Comparison of ENCODE assay signal across 20 cellular contexts in the genomic region with DNA sequence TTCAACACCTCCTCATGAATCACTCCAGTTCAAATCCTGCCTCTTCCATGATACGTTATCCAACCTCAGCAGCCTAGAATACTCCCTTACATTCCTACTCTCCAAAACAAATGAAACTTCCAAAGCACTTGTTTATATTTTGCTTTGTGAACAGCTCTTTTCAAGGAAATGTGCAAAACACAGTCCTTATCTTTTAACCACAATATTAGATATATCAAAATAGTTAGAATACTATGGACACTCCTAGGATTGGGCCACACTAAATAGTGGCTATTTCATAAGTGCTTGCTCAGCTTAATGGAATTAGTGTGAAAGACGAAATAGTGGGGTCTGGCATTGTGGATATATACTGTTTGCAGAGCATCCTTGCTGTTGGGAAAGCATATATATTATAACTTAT.
DNase-seq lines count a peak whose midpoint lies in the region; ATAC-seq, FAIRE-seq and TF ChIP-seq lines count a peak whose summit lies in the region.
"Had no signal": no experiment of that assay in that cellular context is flagged by ENCODE, and none has a peak within 500 bp of the region (broad histone marks: within the 10 kb centered on the region; RNA-seq: fewer than 3 reads in every experiment).

No MANE protein-coding gene starts in this region.

- no peak overlapping the region for H2BK12ac ChIP-seq in mesenchymal stem cell (ENCODE audit: low read length in 2 of 2)

- no peak overlapping the region for H4K91ac ChIP-seq in mesenchymal stem cell (ENCODE audit: low read length)

- no peak overlapping the region for H3K4ac ChIP-seq in mesenchymal stem cell (ENCODE audit: low read depth in 1 of 2, low read length in 2 of 2)

- H3K4me3 Mint-ChIP-seq in activated T-cell treated with anti-CD3 and anti-CD28 coated beads, Interleukin-2, amount 50 U/mL, for 72 hours = no peak overlapping the region
- H3K4me3 Mint-ChIP-seq: B cell; CD8-positive, alpha-beta T cell; HFFc6 had no signal

- H3K27ac ChIP-seq in HepG2 (ENCODE audit: extremely low read length, insufficient read depth, low read length) (no peak overlapping the region), right lobe of liver (no peak overlapping the region), K562 (ENCODE audit: extremely low read depth, low read depth, low read length) (no peak overlapping the region), mesenchymal stem cell (ENCODE audit: low read length, poor library complexity, severe bottlenecking) (no peak overlapping the region)
- H3K27ac ChIP-seq: 22Rv1; BLaER1 treated with 17β-estradiol and CSF1 and Interleukin-3, amounts not matched to agents 10 nM and 100 nM had no signal

- BruUV-seq in HepG2 (replicated peaks; lab: Mats Ljungman, UMichigan) (no TSS peak), K562 (replicated peaks; lab: Mats Ljungman, UMichigan) (no TSS peak)

- intact Hi-C loops in HepG2 (cut with micrococcal nuclease; ENCODE audit: unreplicated experiment) = loop anchor here (1.0 kb wide), 1 partner anchor 24 kb away; no protein-coding TSS in a partner anchor
- intact Hi-C loops in right lobe of liver (cut with DNase I) = no loop called here
- intact Hi-C loops in K562 (cut with micrococcal nuclease) = no loop called here

- no peak overlapping the region for H3K14ac ChIP-seq in mesenchymal stem cell (ENCODE audit: low read length in 2 of 2)

- in situ Hi-C loops in HepG2 (cut with HindIII; ENCODE audit: extremely low pct_ligation_motif_present, low pct_unique_long_range_greater_than_20kb) = no loop called here
- in situ Hi-C loops in K562 (cut with MboI) = no loop called here

- 29% methylated on average over 2 of the region's 2 CpGs for WGBS in HepG2 (ENCODE audit: low lambda C conversion rate)
- WGBS in right lobe of liver (ENCODE audit: insufficient coverage, low coverage, low lambda C conversion rate, missing lambda C conversion rate) = 65% methylated on average over 2 of the region's 2 CpGs
- 2% methylated on average over 2 of the region's 2 CpGs for WGBS in K562 (ENCODE audit: insufficient coverage, low coverage, missing lambda C conversion rate)
- 56% methylated on average over 2 of the region's 2 CpGs for WGBS in mesenchymal stem cell

- TF ChIP-seq CTCF in HepG2 (CRISPR knock-in tag; IDR thresholded peaks at IDR 0.05) (no peak), right lobe of liver (IDR thresholded peaks at IDR 0.05) (no peak), K562 (IDR thresholded peaks at IDR 0.05 in 2 of 3, conservative IDR thresholded peaks at IDR 0.05 in 1 of 3; ENCODE audit: insufficient read depth in 2 of 3, low read depth in 1 of 3, low read length in 3 of 3) (no peak), fibroblast of pulmonary artery (IDR thresholded peaks at IDR 0.05; ENCODE audit: low read length, missing control alignments) (no peak)

- no peaks in the 10 kb centered on the region for H3K9me1 ChIP-seq in K562 (ENCODE audit: control insufficient read depth, insufficient read depth, low read length)

- H4K20me1 ChIP-seq in HepG2 (ENCODE audit: insufficient read depth, low read length) (no peaks in the 10 kb centered on the region), K562 (replicated peaks; ENCODE audit: control insufficient read depth, insufficient read depth, low read length) (no peaks in the 10 kb centered on the region)
- H4K20me1 ChIP-seq: BLaER1 treated with 17β-estradiol and CSF1 and Interleukin-3, amounts not matched to agents 10 nM and 100 nM had no signal

- H3K27me3 ChIP-seq in HepG2 (ENCODE audit: control insufficient read depth in 1 of 2, insufficient read depth in 2 of 2, low read length in 2 of 2) (no peaks in the 10 kb centered on the region), right lobe of liver (no peaks in the 10 kb centered on the region), K562 (ENCODE audit: control insufficient read depth in 2 of 2, insufficient read depth in 2 of 2, low read length in 2 of 2) (no peaks in the 10 kb centered on the region), mesenchymal stem cell (ENCODE audit: control insufficient read depth in 1 of 2, insufficient read depth in 1 of 2, low read length in 2 of 2) (no peaks in the 10 kb centered on the region)
- H3K27me3 ChIP-seq: BLaER1 treated with 17β-estradiol and CSF1 and Interleukin-3, amounts not matched to agents 10 nM and 100 nM had no signal

- no peaks in the 10 kb centered on the region for H3K79me2 ChIP-seq in HepG2 (ENCODE audit: insufficient read depth, low read length)
- H3K79me2 ChIP-seq in K562 (ENCODE audit: control insufficient read depth, insufficient read depth, low read length) = no peaks in the 10 kb centered on the region

- H3K4me2 ChIP-seq in HepG2 (ENCODE audit: low read depth, low read length) (no peak overlapping the region), K562 (ENCODE audit: insufficient read depth, low read length) (no peak overlapping the region), mesenchymal stem cell (ENCODE audit: low read length, poor library complexity, severe bottlenecking) (no peak overlapping the region)
- H3K4me2 ChIP-seq: BLaER1 treated with 17β-estradiol and CSF1 and Interleukin-3, amounts not matched to agents 10 nM and 100 nM had no signal

- H2BK5ac ChIP-seq in mesenchymal stem cell (ENCODE audit: low read depth, low read length, poor library complexity, severe bottlenecking) = no peak overlapping the region

- peaks cover 12% of the 10 kb centered on the region for H3K27me3 Mint-ChIP-seq in activated T-cell treated with anti-CD3 and anti-CD28 coated beads, Interleukin-2, amount 50 U/mL, for 72 hours (ENCODE audit: low read depth)
- H3K27me3 Mint-ChIP-seq: B cell had no signal

- CTCF ChIA-PET in HepG2 (lab: Yijun Ruan, JAX; ENCODE audit: low intra/inter-chr PET ratio, low total read pairs) (no interaction called here), K562 (lab: Yijun Ruan, JAX; ENCODE audit: low intra/inter-chr PET ratio) (no interaction called here)

- POLR2A ChIA-PET in HepG2 (lab: Yijun Ruan, JAX) (no interaction called here), K562 (lab: Yijun Ruan, JAX) (no interaction called here)

- H2AFZ ChIP-seq in HepG2 (ENCODE audit: low read length) (no peak overlapping the region), K562 (ENCODE audit: low read depth, low read length) (no peak overlapping the region), mesenchymal stem cell (ENCODE audit: low read depth, low read length) (no peak overlapping the region)

- no peak for ATAC-seq in HepG2
- no peak for ATAC-seq in right lobe of liver
- no peak for ATAC-seq in K562
- ATAC-seq in activated T-cell treated with anti-CD3 and anti-CD28 coated beads, Interleukin-2, amount 50 U/mL, for 72 hours (replicated peaks in 1 of 2) = no peak
- ATAC-seq: CD8-positive, alpha-beta T cell; HCT116 had no signal

- H3K4me1 Mint-ChIP-seq in activated T-cell treated with anti-CD3 and anti-CD28 coated beads, Interleukin-2, amount 50 U/mL, for 72 hours (ENCODE audit: low read depth) = no peaks in the 10 kb centered on the region
- H3K4me1 Mint-ChIP-seq: B cell had no signal

- no peak for TF ChIP-seq RAD21 in HepG2 (CRISPR knock-in tag; IDR thresholded peaks at IDR 0.05)
- TF ChIP-seq RAD21 in K562 (CRISPR knock-in tag; conservative IDR thresholded peaks at IDR 0.05 in 1 of 2, IDR thresholded peaks at IDR 0.05 in 1 of 2) = no peak

- H2AK5ac ChIP-seq in mesenchymal stem cell (ENCODE audit: low read length, severe bottlenecking) = no peak overlapping the region

- TF ChIP-seq EP300 in HepG2 (IDR thresholded peaks at IDR 0.05; ENCODE audit: low read depth in 2 of 2, low read length in 2 of 2) = no peak
- no peak for TF ChIP-seq EP300 in HepG2 (CRISPR knock-in tag; IDR thresholded peaks at IDR 0.05; ENCODE audit: borderline replicate concordance)
- no peak for TF ChIP-seq EP300 in K562 (IDR thresholded peaks at IDR 0.05; ENCODE audit: low read length)

- no peak overlapping the region for H2BK120ac ChIP-seq in mesenchymal stem cell (ENCODE audit: low read depth, low read length)

- H3K9me3 ChIP-seq in HepG2 (ENCODE audit: low read length) (no peaks in the 10 kb centered on the region), right lobe of liver (no peaks in the 10 kb centered on the region), K562 (replicated peaks; ENCODE audit: control insufficient read depth, insufficient read depth, low read depth, low read length) (no peaks in the 10 kb centered on the region), mesenchymal stem cell (ENCODE audit: control insufficient read depth, low read length) (no peaks in the 10 kb centered on the region)
- H3K9me3 ChIP-seq: BLaER1 treated with 17β-estradiol and CSF1 and Interleukin-3, amounts not matched to agents 10 nM and 100 nM had no signal

- no peaks in the 10 kb centered on the region for H3K36me3 Mint-ChIP-seq in activated T-cell treated with anti-CD3 and anti-CD28 coated beads, Interleukin-2, amount 50 U/mL, for 72 hours (ENCODE audit: insufficient read depth in 2 of 2)
- H3K36me3 Mint-ChIP-seq: CD8-positive, alpha-beta T cell had no signal

- no peak for TF ChIP-seq POLR2A in HepG2 (IDR thresholded peaks at IDR 0.05; ENCODE audit: insufficient read depth in 1 of 2, low read depth in 2 of 2, low read length in 2 of 2)
- no peak for TF ChIP-seq POLR2A in right lobe of liver (IDR thresholded peaks at IDR 0.05)
- TF ChIP-seq POLR2A in K562 (conservative IDR thresholded peaks at IDR 0.05) = no peak

- H3K79me1 ChIP-seq in mesenchymal stem cell (replicated peaks; ENCODE audit: low read length, poor library complexity, severe bottlenecking) = no peaks in the 10 kb centered on the region

- DNase-seq in HepG2 (ENCODE audit: low spot score) (no peak), right lobe of liver (no peak), K562 (ENCODE audit: extremely low read depth in 1 of 4, low spot score in 3 of 4) (no peak), fibroblast of pulmonary artery (ENCODE audit: low read depth) (peak; percentile 75), mesenchymal stem cell (peak; percentile 40), cerebellum (ENCODE audit: low spot score) (no peak), medulla oblongata (ENCODE audit: extremely low spot score) (no peak)
- no peak for DNase-seq in activated T-cell treated with anti-CD3 and anti-CD28 coated beads, Interleukin-2, amount 50 U/mL, for 72 hours
- DNase-seq: CD8-positive, alpha-beta T cell; GOT3; H7; HFFc6 had no signal

- H3K9ac ChIP-seq in HepG2 (ENCODE audit: insufficient read depth, low read depth, low read length) (no peak overlapping the region), K562 (ENCODE audit: insufficient read depth in 1 of 2, low read depth in 2 of 2, low read length in 2 of 2) (no peak overlapping the region), mesenchymal stem cell (ENCODE audit: low read length) (no peak overlapping the region)
- H3K9ac ChIP-seq: BLaER1 treated with 17β-estradiol and CSF1 and Interleukin-3, amounts not matched to agents 10 nM and 100 nM had no signal

- H3K36me3 ChIP-seq in HepG2 (replicated peaks in 1 of 2; ENCODE audit: control insufficient read depth in 1 of 2, insufficient read depth in 2 of 2, low read length in 2 of 2) = no peaks in the 10 kb centered on the region
- no peaks in the 10 kb centered on the region for H3K36me3 ChIP-seq in right lobe of liver
- H3K36me3 ChIP-seq in K562 (ENCODE audit: control insufficient read depth, insufficient read depth, low read length) = no peaks in the 10 kb centered on the region
- H3K36me3 ChIP-seq in mesenchymal stem cell (ENCODE audit: control insufficient read depth in 1 of 2, insufficient read depth in 2 of 2, low read depth in 1 of 2, low read length in 2 of 2) = peaks cover 0 to 47% of the 10 kb centered on the region in 2 experiments
- H3K36me3 ChIP-seq: BLaER1 treated with 17β-estradiol and CSF1 and Interleukin-3, amounts not matched to agents 10 nM and 100 nM had no signal

- no peak overlapping the region for H3K18ac ChIP-seq in mesenchymal stem cell (ENCODE audit: low read depth in 1 of 2, low read length in 2 of 2)

- no peaks in the 10 kb centered on the region for H3K9me3 Mint-ChIP-seq in activated T-cell treated with anti-CD3 and anti-CD28 coated beads, Interleukin-2, amount 50 U/mL, for 72 hours
- H3K9me3 Mint-ChIP-seq: CD8-positive, alpha-beta T cell had no signal

- no peak overlapping the region for H3K23ac ChIP-seq in mesenchymal stem cell (ENCODE audit: low read length in 2 of 2)

- FAIRE-seq in HepG2 (lab: Jason Lieb, UNC) = no peak
- FAIRE-seq in K562 (lab: Jason Lieb, UNC) = no peak
- FAIRE-seq: G401.6, GM12891, GM19239, HTR-8/SVneo had no signal

- no peak overlapping the region for H4K8ac ChIP-seq in mesenchymal stem cell (ENCODE audit: low read length)

- H3K4me3 ChIP-seq in HepG2 (replicated peaks in 1 of 3; ENCODE audit: insufficient read depth in 1 of 3, low read depth in 2 of 3, low read length in 3 of 3) (no peak overlapping the region), right lobe of liver (no peak overlapping the region), K562 (no peak overlapping the region), fibroblast of pulmonary artery (replicated peaks; ENCODE audit: low read depth, low read length) (no peak overlapping the region), mesenchymal stem cell (ENCODE audit: insufficient read depth in 1 of 2, low read depth in 1 of 2, low read length in 2 of 2) (no peak overlapping the region)
- H3K4me3 ChIP-seq: BLaER1 treated with 17β-estradiol and CSF1 and Interleukin-3, amounts not matched to agents 10 nM and 100 nM had no signal

- no peak overlapping the region for H3K27ac Mint-ChIP-seq in activated T-cell treated with anti-CD3 and anti-CD28 coated beads, Interleukin-2, amount 50 U/mL, for 72 hours
- H3K27ac Mint-ChIP-seq: B cell; CD8-positive, alpha-beta T cell; HFFc6 had no signal

- H2BK15ac ChIP-seq in mesenchymal stem cell (ENCODE audit: low read depth, poor library complexity, severe bottlenecking) = no peak overlapping the region

- peaks cover 6% of the 10 kb centered on the region; the same call in 1 of the 2 replicates for H3K4me1 ChIP-seq in HepG2 (ENCODE audit: insufficient read depth, low read length)
- no peaks in the 10 kb centered on the region for H3K4me1 ChIP-seq in right lobe of liver
- no peaks in the 10 kb centered on the region for H3K4me1 ChIP-seq in K562 (replicated peaks in 1 of 2; ENCODE audit: control insufficient read depth in 2 of 2, insufficient read depth in 2 of 2, low read length in 2 of 2)
- no peaks in the 10 kb centered on the region for H3K4me1 ChIP-seq in mesenchymal stem cell (ENCODE audit: control insufficient read depth, insufficient read depth, low read depth, low read length)
- H3K4me1 ChIP-seq: BLaER1 treated with 17β-estradiol and CSF1 and Interleukin-3, amounts not matched to agents 10 nM and 100 nM had no signal

Comparison
In these comparisons a context has a peak if more than half of its experiments do, and no peak if none do; other contexts are left out.
1. DNase-seq: peak in fibroblast of pulmonary artery (single experiment) and mesenchymal stem cell (single experiment); none in HepG2 (single experiment), right lobe of liver (0 of 3), K562 (0 of 4), cerebellum (single experiment), activated T-cell treated with anti-CD3 and anti-CD28 coated beads, Interleukin-2, amount 50 U/mL, for 72 hours (0 of 2) and medulla oblongata (single experiment).